23 cellular contexts compared by ENCODE assay signal in the genomic region with DNA sequence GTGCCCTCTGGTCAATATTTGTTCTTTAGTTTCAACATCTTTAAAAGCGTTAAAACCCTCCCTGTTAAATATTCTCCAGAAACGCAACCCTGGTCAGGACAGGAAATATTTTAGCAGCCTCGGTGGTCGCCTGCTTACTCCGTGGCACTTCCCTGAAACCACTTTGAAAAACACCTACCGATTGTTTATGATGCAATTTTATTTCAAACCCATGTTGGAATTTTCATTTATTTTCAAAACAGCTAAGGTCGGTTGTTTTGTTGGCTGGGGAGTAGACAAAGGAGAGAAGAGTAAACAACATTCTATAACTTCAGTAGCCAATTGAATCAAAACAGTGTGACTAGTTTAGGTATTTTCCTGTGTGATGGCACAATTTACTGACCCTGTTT. TPM values are rescaled to one million over a fixed set of nuclear protein-coding genes. Genes with fewer than 3 reads are reported as not detected.
DNase-seq lines count a peak whose midpoint lies in the region; ATAC-seq and TF ChIP-seq lines count a peak whose summit lies in the region.
"Had no signal": no experiment of that assay in that cellular context is flagged by ENCODE, and none has a peak within 500 bp of the region (broad histone marks: within the 10 kb centered on the region; RNA-seq: fewer than 3 reads in every experiment).

No MANE protein-coding gene starts in this region.

- H3K4me3 ChIP-seq in GM23338: peak overlapping the region; percentile 65
- peak overlapping the region; percentile 72 for H3K4me3 ChIP-seq in adipocyte (ENCODE audit: low read length)
- peak overlapping the region; percentile 56 for H3K4me3 ChIP-seq in iPS-18a (ENCODE audit: low read length)

- no peak for ATAC-seq in GM23338
- no peak for ATAC-seq in GM21723 (IDR thresholded peaks at IDR 0.05; ENCODE audit: unreplicated experiment)
- no peak for ATAC-seq in CD4-positive, alpha-beta T cell (ENCODE audit: poor library complexity)
- ATAC-seq: activated CD8-positive, alpha-beta T cell treated with anti-CD3 and anti-CD28 coated beads for 36 hours; stimulated activated naive CD8-positive, alpha-beta T cell treated with anti-CD3 and anti-CD28 coated beads, Interleukin-15, Interleukin-2, amounts not matched to agents 100 U/mL and 50 U/mL, for 24 hours had no signal

- CTCF ChIA-PET in CD4-positive, alpha-beta T cell (lab: Charles Lee): no interaction called here

- H3K4me1 ChIP-seq in GM23338 (ENCODE audit: insufficient read depth) (peaks cover 10% of the 10 kb centered on the region; the same call in 1 of the 2 replicates), adipocyte (ENCODE audit: control insufficient read depth, insufficient read depth, low read length) (peaks cover 34% of the 10 kb centered on the region), iPS-18a (ENCODE audit: control insufficient read depth, low read depth, low read length) (peaks cover 4% of the 10 kb centered on the region)

- no peak for DNase-seq in GM23338 (ENCODE audit: low spot score)
- no peak for DNase-seq in adipocyte (ENCODE audit: low read depth)
- no peak for DNase-seq in progenitor cell of endocrine pancreas (ENCODE audit: low spot score, unreplicated experiment)
- no peak for DNase-seq in C1 segment of cervical spinal cord (lab: John Stamatoyannopoulos, UW)
- DNase-seq in NCI-H2227 treated with DMSO at 0.1 percent for 48 hours (lab: John Stamatoyannopoulos, UW): no peak
- DNase-seq in CD4-positive, alpha-beta T cell: no peak
- DNase-seq: activated CD8-positive, alpha-beta T cell treated with anti-CD3 and anti-CD28 coated beads for 36 hours; brain microvascular endothelial cell; mesendoderm; NCI-H1105 treated with DMSO at 0.1 percent for 48 hours; NCI-H2107; NCI-H524 treated with DMSO at 0.1 percent for 48 hours; Right ventricle myocardium superior; stimulated activated naive CD8-positive, alpha-beta T cell treated with anti-CD3 and anti-CD28 coated beads, Interleukin-15, Interleukin-2, amounts not matched to agents 100 U/mL and 50 U/mL, for 24 hours had no signal

- no peaks in the 10 kb centered on the region for H3K9me3 ChIP-seq in adipocyte (ENCODE audit: control insufficient read depth, low read length)
- H3K9me3 ChIP-seq in iPS-18a (ENCODE audit: control insufficient read depth, low read depth, low read length): no peaks in the 10 kb centered on the region
- no peaks in the 10 kb centered on the region for H3K9me3 ChIP-seq in CD4-positive, alpha-beta T cell (ENCODE audit: control insufficient read depth, low read length)

- H3K27me3 Mint-ChIP-seq in GM23338 (ENCODE audit: insufficient read depth, low read depth, poor library complexity) (peaks cover 40% of the 10 kb centered on the region), progenitor cell of endocrine pancreas (peaks cover 59% of the 10 kb centered on the region)
- peaks cover 65% of the 10 kb centered on the region for H3K27me3 Mint-ChIP-seq in CD4-positive, alpha-beta T cell

- H3K27ac Mint-ChIP-seq in GM23338 (no peak overlapping the region), progenitor cell of endocrine pancreas (no peak overlapping the region)
- H3K27ac Mint-ChIP-seq in CD4-positive, alpha-beta T cell: no peak overlapping the region
- H3K27ac Mint-ChIP-seq: activated CD8-positive, alpha-beta T cell treated with anti-CD3 and anti-CD28 coated beads for 36 hours; activated naive CD8-positive, alpha-beta T cell; natural killer cell treated with Interleukin-12 subunit alpha and Interleukin-12 subunit beta and Interleukin-15 and Interleukin-18, amount 100 ng/mL, for 72 hours had no signal

- no peaks in the 10 kb centered on the region for H3F3A ChIP-seq in GM23338 (replicated peaks; ENCODE audit: low read depth)

- POLR2A ChIA-PET in CD4-positive, alpha-beta T cell (lab: Charles Lee): no interaction called here

- H3K27me3 ChIP-seq in GM23338 (ENCODE audit: insufficient read depth) (peaks cover 67% of the 10 kb centered on the region), adipocyte (replicated peaks; ENCODE audit: control insufficient read depth, insufficient read depth, low read length) (peaks cover 38% of the 10 kb centered on the region), iPS-18a (ENCODE audit: control insufficient read depth, insufficient read depth, low read length) (peaks cover 55% of the 10 kb centered on the region)
- H3K27me3 ChIP-seq in CD4-positive, alpha-beta T cell (ENCODE audit: control insufficient read depth, insufficient read depth, low read length): peaks cover 50% of the 10 kb centered on the region

- no peak overlapping the region for H3K27ac ChIP-seq in GM23338 (ENCODE audit: low read depth)
- H3K27ac ChIP-seq in iPS-18a (ENCODE audit: low read length): no peak overlapping the region
- H3K27ac ChIP-seq in CD4-positive, alpha-beta T cell (ENCODE audit: low read depth, low read length): no peak overlapping the region
- H3K27ac ChIP-seq: brain microvascular endothelial cell, KMS-11 had no signal

- peak overlapping the region; percentile 73 for H3K4me3 Mint-ChIP-seq in GM23338
- H3K4me3 Mint-ChIP-seq in progenitor cell of endocrine pancreas (ENCODE audit: low read depth): peak overlapping the region; percentile 59
- no peak overlapping the region for H3K4me3 Mint-ChIP-seq in CD4-positive, alpha-beta T cell
- H3K4me3 Mint-ChIP-seq: activated CD8-positive, alpha-beta T cell treated with anti-CD3 and anti-CD28 coated beads for 36 hours; activated naive CD8-positive, alpha-beta T cell; natural killer cell treated with Interleukin-12 subunit alpha and Interleukin-12 subunit beta and Interleukin-15 and Interleukin-18, amount 100 ng/mL, for 72 hours had no signal

- H3K36me3 Mint-ChIP-seq in GM23338 (ENCODE audit: low read depth) (no peaks in the 10 kb centered on the region), progenitor cell of endocrine pancreas (ENCODE audit: insufficient read depth) (no peaks in the 10 kb centered on the region)
- no peaks in the 10 kb centered on the region for H3K36me3 Mint-ChIP-seq in CD4-positive, alpha-beta T cell (ENCODE audit: low read depth)
- H3K36me3 Mint-ChIP-seq: activated naive CD8-positive, alpha-beta T cell; natural killer cell treated with Interleukin-12 subunit alpha and Interleukin-12 subunit beta and Interleukin-15 and Interleukin-18, amount 100 ng/mL, for 72 hours had no signal

- peak overlapping the region; percentile 90 for H2AFZ ChIP-seq in GM23338

- H3K36me3 ChIP-seq in GM23338 (ENCODE audit: insufficient read depth) (no peaks in the 10 kb centered on the region), adipocyte (ENCODE audit: control insufficient read depth, insufficient read depth, low read length, severe bottlenecking) (peaks cover 7% of the 10 kb centered on the region), iPS-18a (ENCODE audit: control insufficient read depth, low read depth, low read length) (no peaks in the 10 kb centered on the region)
- H3K36me3 ChIP-seq: brain microvascular endothelial cell had no signal

- H3K79me2 ChIP-seq in GM23338 (replicated peaks; ENCODE audit: insufficient read depth): no peaks in the 10 kb centered on the region

- peaks cover 9% of the 10 kb centered on the region; the same call in 2 of the 3 replicates for H3K4me1 Mint-ChIP-seq in GM23338
- H3K4me1 Mint-ChIP-seq in progenitor cell of endocrine pancreas (ENCODE audit: low read depth): peaks cover 7% of the 10 kb centered on the region
- no peaks in the 10 kb centered on the region for H3K4me1 Mint-ChIP-seq in CD4-positive, alpha-beta T cell (ENCODE audit: low read depth)

- peak overlapping the region; percentile 89 for H3K4me2 ChIP-seq in GM23338
- H3K4me2 ChIP-seq: KMS-11 had no signal

- intact Hi-C loops in CD4-positive, alpha-beta T cell (cut with DNase I, micrococcal nuclease): no loop called here

- H3K9me3 Mint-ChIP-seq in GM23338 (no peaks in the 10 kb centered on the region), progenitor cell of endocrine pancreas (ENCODE audit: low read depth) (no peaks in the 10 kb centered on the region)
- no peaks in the 10 kb centered on the region for H3K9me3 Mint-ChIP-seq in CD4-positive, alpha-beta T cell
- H3K9me3 Mint-ChIP-seq: activated CD8-positive, alpha-beta T cell treated with anti-CD3 and anti-CD28 coated beads for 36 hours; natural killer cell treated with Interleukin-12 subunit alpha and Interleukin-12 subunit beta and Interleukin-15 and Interleukin-18, amount 100 ng/mL, for 72 hours had no signal

- no peaks in the 10 kb centered on the region for H3K9me2 ChIP-seq in GM23338 (ENCODE audit: insufficient read depth)

- no peak overlapping the region for H3K9ac ChIP-seq in adipocyte (ENCODE audit: low read length)
- H3K9ac ChIP-seq in iPS-18a (ENCODE audit: low read length): no peak overlapping the region
- H3K9ac ChIP-seq: KMS-11 had no signal

- TF ChIP-seq CTCF in GM23338 (conservative IDR thresholded peaks at IDR 0.05; ENCODE audit: low read depth in 2 of 2) (no peak), progenitor cell of endocrine pancreas (IDR thresholded peaks at IDR 0.05; ENCODE audit: unreplicated experiment) (no peak)
- no peak for TF ChIP-seq CTCF in CD4-positive, alpha-beta T cell (IDR thresholded peaks at IDR 0.05)

- H4K20me1 ChIP-seq in GM23338 (replicated peaks; ENCODE audit: insufficient read depth): peaks cover 3% of the 10 kb centered on the region; the same call in 1 of the 2 replicates

TF ChIP-seq in GM23338, 12 proteins besides CTCF, POLR2A, EP300 and RAD21 (continues in another document):
- TF ChIP-seq NANOG (IDR thresholded peaks at IDR 0.05; ENCODE audit: borderline replicate concordance) (no peak), JUNB (IDR thresholded peaks at IDR 0.05; ENCODE audit: unreplicated experiment) (no peak)
- TF ChIP-seq, protein P1, sequence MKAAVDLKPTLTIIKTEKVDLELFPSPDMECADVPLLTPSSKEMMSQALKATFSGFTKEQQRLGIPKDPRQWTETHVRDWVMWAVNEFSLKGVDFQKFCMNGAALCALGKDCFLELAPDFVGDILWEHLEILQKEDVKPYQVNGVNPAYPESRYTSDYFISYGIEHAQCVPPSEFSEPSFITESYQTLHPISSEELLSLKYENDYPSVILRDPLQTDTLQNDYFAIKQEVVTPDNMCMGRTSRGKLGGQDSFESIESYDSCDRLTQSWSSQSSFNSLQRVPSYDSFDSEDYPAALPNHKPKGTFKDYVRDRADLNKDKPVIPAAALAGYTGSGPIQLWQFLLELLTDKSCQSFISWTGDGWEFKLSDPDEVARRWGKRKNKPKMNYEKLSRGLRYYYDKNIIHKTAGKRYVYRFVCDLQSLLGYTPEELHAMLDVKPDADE (IDR thresholded peaks at IDR 0.05): no peak

RNA-seq across cellular contexts. Expression of a gene that starts 0.7 kb away (rescaled TPM):
- total RNA-seq in GM23338 (2014; rRNA removed; shearing (Covaris generic)): 0.23 and 1.0 TPM in 2 replicates
- 0.47 and 0.79 TPM in 2 replicates for polyA plus RNA-seq in GM23338 (2016; fragmentation: Nextera tagmentation; extraction: Ambion mirVana)
- total RNA-seq in progenitor cell of endocrine pancreas: 0.72 and 1.2 TPM in 2 replicates
- not detected for total RNA-seq in CD4-positive, alpha-beta T cell
- total RNA-seq: activated CD8-positive, alpha-beta T cell treated with anti-CD3 and anti-CD28 coated beads for 36 hours; dermis blood vessel endothelial cell; natural killer cell treated with Interleukin-12 subunit alpha and Interleukin-12 subunit beta and Interleukin-15 and Interleukin-18, amount 100 ng/mL, for 72 hours; T-helper 1 cell treated with Interleukin-12 subunit alpha and Interleukin-12 subunit beta and Interleukin-4 antibody, amounts not matched to agents 30 ng/mL and 1 ng/mL, for 36 hours had no signal

RNA-seq across cellular contexts. Expression of a gene that starts 10.6 kb away (rescaled TPM):
- total RNA-seq in GM23338 (2014; rRNA removed; shearing (Covaris generic)): not detected in 2 replicates
- 0.06 and 0.17 TPM in 2 replicates for polyA plus RNA-seq in GM23338 (2016; fragmentation: Nextera tagmentation; extraction: Ambion mirVana)
- total RNA-seq in progenitor cell of endocrine pancreas: not detected in 2 replicates
- total RNA-seq in CD4-positive, alpha-beta T cell: not detected
- total RNA-seq: activated CD8-positive, alpha-beta T cell treated with anti-CD3 and anti-CD28 coated beads for 36 hours; dermis blood vessel endothelial cell; natural killer cell treated with Interleukin-12 subunit alpha and Interleukin-12 subunit beta and Interleukin-15 and Interleukin-18, amount 100 ng/mL, for 72 hours; Right ventricle myocardium superior; T-helper 1 cell treated with Interleukin-12 subunit alpha and Interleukin-12 subunit beta and Interleukin-4 antibody, amounts not matched to agents 30 ng/mL and 1 ng/mL, for 36 hours; urinary bladder had no signal
- polyA plus RNA-seq: esophagus had no signal

RNA-seq across cellular contexts. Expression of a gene that starts 35.3 kb away (rescaled TPM):
- not detected in 2 replicates for total RNA-seq in GM23338 (2014; rRNA removed; shearing (Covaris generic))
- 0.06 TPM in 1 of 2 replicates, not detected in the other for polyA plus RNA-seq in GM23338 (2016; fragmentation: Nextera tagmentation; extraction: Ambion mirVana)
- 0.07 and 0.13 TPM in 2 replicates for total RNA-seq in progenitor cell of endocrine pancreas
- not detected for total RNA-seq in CD4-positive, alpha-beta T cell
- total RNA-seq: activated CD8-positive, alpha-beta T cell treated with anti-CD3 and anti-CD28 coated beads for 36 hours; dermis blood vessel endothelial cell; natural killer cell treated with Interleukin-12 subunit alpha and Interleukin-12 subunit beta and Interleukin-15 and Interleukin-18, amount 100 ng/mL, for 72 hours; T-helper 1 cell treated with Interleukin-12 subunit alpha and Interleukin-12 subunit beta and Interleukin-4 antibody, amounts not matched to agents 30 ng/mL and 1 ng/mL, for 36 hours had no signal
